Comparison of ENCODE assay signal across 26 cellular contexts in genomic region chr6:98382246-98382645, GRCh38.
"Had no signal": no experiment of that assay in that cellular context is flagged by ENCODE, and none has a peak within 500 bp of the region (broad histone marks: within the 10 kb centered on the region; RNA-seq: fewer than 3 reads in every experiment).

No MANE protein-coding gene starts in this region.

- H3K27me3 Mint-ChIP-seq: activated naive CD8-positive, alpha-beta T cell treated with anti-CD3 and anti-CD28 coated beads for 36 hours; effector memory CD8-positive, alpha-beta T cell; naive B cell had no signal

- H3K9me3 Mint-ChIP-seq: T-helper 1 cell treated with Interleukin-12 subunit alpha and Interleukin-12 subunit beta and Interleukin-4 antibody, amounts not matched to agents 30 μg/mL and 1 μg/mL, for 36 hours had no signal

- H3K4me1 ChIP-seq: adrenal gland, gastroesophageal sphincter, parathyroid adenoma, psoas muscle, sigmoid colon had no signal

- DNase-seq: activated CD4-positive, CD25-positive, alpha-beta regulatory T cell treated with anti-CD3 and anti-CD28 coated beads, Interleukin-2, amount 50 U/mL, for 72 hours; activated effector memory CD4-positive, alpha-beta T cell treated with anti-CD3 and anti-CD28 coated beads, Interleukin-2, amount 50 U/mL, for 16 hours; activated naive CD4-positive, alpha-beta T cell treated with anti-CD3 and anti-CD28 coated beads for 36 hours; activated naive CD8-positive, alpha-beta T cell treated with anti-CD3 and anti-CD28 coated beads for 36 hours; adrenal gland; aorta; caudate nucleus; cortex of kidney; effector memory CD8-positive, alpha-beta T cell; erythroblast; left cardiac atrium; left ventricle myocardium superior; naive B cell; nephron progenitor cell; occipital lobe; psoas muscle; sigmoid colon; small intestine; stimulated activated naive CD4-positive, alpha-beta T cell treated with Interleukin-2 at 50 U/mL for 16 hours; T-helper 9 cell; WERI-Rb-1 had no signal

- H3K27ac Mint-ChIP-seq: activated naive CD4-positive, alpha-beta T cell treated with anti-CD3 and anti-CD28 coated beads for 36 hours; activated naive CD8-positive, alpha-beta T cell treated with anti-CD3 and anti-CD28 coated beads for 36 hours; effector memory CD8-positive, alpha-beta T cell; naive B cell; nephron progenitor cell; T-helper 1 cell treated with Interleukin-12 subunit alpha and Interleukin-12 subunit beta and Interleukin-4 antibody, amounts not matched to agents 30 μg/mL and 1 μg/mL, for 36 hours had no signal

- H3K27me3 ChIP-seq: adrenal gland, gastroesophageal sphincter, hepatocyte, sigmoid colon, tibial nerve had no signal

- H3K36me3 Mint-ChIP-seq: activated naive CD8-positive, alpha-beta T cell treated with anti-CD3 and anti-CD28 coated beads for 36 hours; naive B cell had no signal

- H3K4me3 ChIP-seq: adrenal gland, gastroesophageal sphincter, hepatocyte, psoas muscle, sigmoid colon, tibial nerve had no signal

- H3K4me3 Mint-ChIP-seq: activated naive CD4-positive, alpha-beta T cell treated with anti-CD3 and anti-CD28 coated beads for 36 hours; activated naive CD8-positive, alpha-beta T cell treated with anti-CD3 and anti-CD28 coated beads for 36 hours; effector memory CD8-positive, alpha-beta T cell; naive B cell; nephron progenitor cell; T-helper 1 cell treated with Interleukin-12 subunit alpha and Interleukin-12 subunit beta and Interleukin-4 antibody, amounts not matched to agents 30 μg/mL and 1 μg/mL, for 36 hours had no signal

- H3K27ac ChIP-seq: adrenal gland, gastroesophageal sphincter, hepatocyte, parathyroid adenoma, psoas muscle, sigmoid colon, tibial nerve, WERI-Rb-1 had no signal

- H2AFZ ChIP-seq: hepatocyte, parathyroid adenoma had no signal

- H3K79me2 ChIP-seq: hepatocyte, parathyroid adenoma had no signal

- H3K9ac ChIP-seq: parathyroid adenoma had no signal

- H3K9me3 ChIP-seq: adrenal gland, psoas muscle, sigmoid colon, tibial nerve had no signal

- H3K36me3 ChIP-seq: adrenal gland, gastroesophageal sphincter, sigmoid colon, tibial nerve, WERI-Rb-1 had no signal

- ATAC-seq: effector memory CD8-positive, alpha-beta T cell; gastroesophageal sphincter; left cardiac atrium; left ventricle myocardium superior; psoas muscle had no signal

- H3K4me2 ChIP-seq: hepatocyte had no signal

- H3K4me1 Mint-ChIP-seq: activated naive CD8-positive, alpha-beta T cell treated with anti-CD3 and anti-CD28 coated beads for 36 hours; naive B cell had no signal
